Comparison of ENCODE assay signal across 8 cellular contexts in genomic region chr17:50709053-50709452, GRCh38. TPM values are rescaled to one million over a fixed set of nuclear protein-coding genes. Genes with fewer than 3 reads are reported as not detected.
A peak's percentile ranks its signal among the peaks of the same experiment; 100 is the strongest.
DNase-seq lines count a peak whose midpoint lies in the region; ATAC-seq, FAIRE-seq and TF ChIP-seq lines count a peak whose summit lies in the region.
"Not testable (repeated sequence)": the region's sequence is repeated elsewhere in the genome, so short reads cannot be mapped to it uniquely, and the experiment has no call there.

No MANE protein-coding gene starts in this region.

- H3K27ac ChIP-seq in ACC112 (ENCODE audit: low read depth, low read length) (peak overlapping the region; percentile 95), HEK293 (ENCODE audit: extremely low read depth, low read depth, low read length) (peak overlapping the region; percentile 99), SJSA1 (peak overlapping the region; percentile 93; the same call in 1 of the 2 replicates), kidney (ENCODE audit: low read depth in 2 of 2, low read length in 2 of 2) (peak overlapping the region; percentile 87 to 100)
- peak overlapping the region; percentile 90 for H3K27ac ChIP-seq in effector memory CD4-positive, alpha-beta T cell (ENCODE audit: insufficient read depth, low read length, poor library complexity, severe bottlenecking)
- H3K27ac ChIP-seq in neural progenitor cell: not testable (repeated sequence)

- peaks cover 12% of the 10 kb centered on the region for H3K4me1 ChIP-seq in ACC112 (ENCODE audit: control insufficient read depth, insufficient read depth, low read length, unreplicated experiment)
- not testable (repeated sequence) for H3K4me1 ChIP-seq in HEK293 (ENCODE audit: control insufficient read depth, insufficient read depth, low read length)
- peaks cover 19% of the 10 kb centered on the region for H3K4me1 ChIP-seq in SJSA1 (replicated peaks)
- peaks cover 21% of the 10 kb centered on the region for H3K4me1 ChIP-seq in effector memory CD4-positive, alpha-beta T cell (ENCODE audit: control insufficient read depth, insufficient read depth, low read length, poor library complexity, severe bottlenecking)
- H3K4me1 ChIP-seq in kidney (ENCODE audit: control insufficient read depth in 1 of 2, insufficient read depth in 1 of 2, low read depth in 1 of 2, low read length in 2 of 2): peaks cover 12 to 16% of the 10 kb centered on the region in 2 donors
- H3K4me1 ChIP-seq in neural progenitor cell: peaks cover 16% of the 10 kb centered on the region

- H3K27me3 ChIP-seq in ACC112 (ENCODE audit: insufficient read depth, low read length); SJSA1 (replicated peaks); effector memory CD4-positive, alpha-beta T cell (replicated peaks; ENCODE audit: control insufficient read depth, insufficient read depth, low read length, poor library complexity, severe bottlenecking); neural progenitor cell: not testable (repeated sequence)

- CTCF ChIA-PET in HEK293 (lab: Yijun Ruan, JAX): interaction anchor here (0.6 to 1.4 kb wide), 4 partner anchors 9 to 144 kb away, joined by 3 to 12 read pairs (median 4); no protein-coding TSS in a partner anchor

- H3K36me3 ChIP-seq in ACC112 (ENCODE audit: insufficient read depth, low read length); effector memory CD4-positive, alpha-beta T cell (ENCODE audit: control insufficient read depth, insufficient read depth, low read length); kidney (ENCODE audit: control insufficient read depth in 1 of 2, insufficient read depth in 2 of 2, low read length in 2 of 2); neural progenitor cell: not testable (repeated sequence)
- H3K36me3 ChIP-seq in HEK293 (ENCODE audit: control insufficient read depth in 2 of 2, insufficient read depth in 1 of 2, low read length in 2 of 2) (peaks cover 13 to 16% of the 10 kb centered on the region in 2 experiments; a peak in 2 of 3 replicates), SJSA1 (peaks cover 22% of the 10 kb centered on the region)

- peak overlapping the region; percentile 99 for H3K27ac Mint-ChIP-seq in activated naive CD4-positive, alpha-beta T cell treated with anti-CD3 and anti-CD28 coated beads, Interleukin-2, amount 50 U/mL, for 24 hours
- peak overlapping the region; percentile 95 for H3K27ac Mint-ChIP-seq in neural progenitor cell
- H3K27ac Mint-ChIP-seq in stimulated activated naive CD8-positive, alpha-beta T cell treated with anti-CD3 and anti-CD28 coated beads, Interleukin-15, amount 100 ng/mL, for 72 hours: peak overlapping the region; percentile 97

- not testable (repeated sequence) for H3K9me3 Mint-ChIP-seq in activated naive CD4-positive, alpha-beta T cell treated with anti-CD3 and anti-CD28 coated beads, Interleukin-2, amount 50 U/mL, for 24 hours; neural progenitor cell; stimulated activated naive CD8-positive, alpha-beta T cell treated with anti-CD3 and anti-CD28 coated beads, Interleukin-15, amount 100 ng/mL, for 72 hours

- H3K4me1 Mint-ChIP-seq in activated naive CD4-positive, alpha-beta T cell treated with anti-CD3 and anti-CD28 coated beads, Interleukin-2, amount 50 U/mL, for 24 hours: peaks cover 35% of the 10 kb centered on the region
- peaks cover 25% of the 10 kb centered on the region for H3K4me1 Mint-ChIP-seq in neural progenitor cell
- H3K4me1 Mint-ChIP-seq in stimulated activated naive CD8-positive, alpha-beta T cell treated with anti-CD3 and anti-CD28 coated beads, Interleukin-15, amount 100 ng/mL, for 72 hours: peaks cover 33% of the 10 kb centered on the region

- not testable (repeated sequence) for H3K36me3 Mint-ChIP-seq in activated naive CD4-positive, alpha-beta T cell treated with anti-CD3 and anti-CD28 coated beads, Interleukin-2, amount 50 U/mL, for 24 hours; neural progenitor cell

- H3K4me3 ChIP-seq in ACC112 (ENCODE audit: low read depth, low read length): peak overlapping the region; percentile 86
- peak overlapping the region; percentile 89 for H3K4me3 ChIP-seq in HEK293 (ENCODE audit: low read depth, low read length)
- H3K4me3 ChIP-seq in SJSA1; effector memory CD4-positive, alpha-beta T cell (ENCODE audit: insufficient read depth, low read depth, low read length, poor library complexity, severe bottlenecking); neural progenitor cell: not testable (repeated sequence)
- peak overlapping the region in 1 of 2 donors; percentile 73 for H3K4me3 ChIP-seq in kidney (ENCODE audit: low read length in 2 of 2)

- not testable (repeated sequence) for H4K20me1 ChIP-seq in neural progenitor cell (ENCODE audit: low read depth)

- H3K9me3 ChIP-seq in HEK293 (ENCODE audit: control insufficient read depth, insufficient read depth, low read depth, low read length); SJSA1 (replicated peaks); effector memory CD4-positive, alpha-beta T cell (ENCODE audit: control insufficient read depth, low read length); kidney (ENCODE audit: control insufficient read depth in 1 of 2, low read length in 2 of 2); neural progenitor cell (ENCODE audit: low read depth): not testable (repeated sequence)

- POLR2A ChIA-PET in HEK293 (lab: Yijun Ruan, JAX): interaction anchor here (1.2 to 4.6 kb wide), 3 partner anchors 10 to 158 kb away, joined by 4 to 46 read pairs (median 5); partner anchors contain the start of genes LUC7L3 and TOB1

- peak overlapping the region; percentile 90 for H3K4me3 Mint-ChIP-seq in activated naive CD4-positive, alpha-beta T cell treated with anti-CD3 and anti-CD28 coated beads, Interleukin-2, amount 50 U/mL, for 24 hours
- H3K4me3 Mint-ChIP-seq in neural progenitor cell: peak overlapping the region; percentile 91
- peak overlapping the region; percentile 90 to 95 for H3K4me3 Mint-ChIP-seq in stimulated activated naive CD8-positive, alpha-beta T cell treated with anti-CD3 and anti-CD28 coated beads, Interleukin-15, amount 100 ng/mL, for 72 hours

- not testable (repeated sequence) for H3K27me3 Mint-ChIP-seq in activated naive CD4-positive, alpha-beta T cell treated with anti-CD3 and anti-CD28 coated beads, Interleukin-2, amount 50 U/mL, for 24 hours; neural progenitor cell (ENCODE audit: insufficient read depth, low read depth); stimulated activated naive CD8-positive, alpha-beta T cell treated with anti-CD3 and anti-CD28 coated beads, Interleukin-15, amount 100 ng/mL, for 72 hours

- peak overlapping the region; percentile 94 for H3K4me2 ChIP-seq in neural progenitor cell

- not testable (repeated sequence) for TF ChIP-seq CTCF in HEK293 (tag by site-specific recombination; IDR thresholded peaks at IDR 0.05); kidney (IDR thresholded peaks at IDR 0.05; ENCODE audit: borderline replicate concordance, extremely low read depth, insufficient read depth); neural progenitor cell (IDR thresholded peaks at IDR 0.05)

- ATAC-seq in stimulated activated naive CD8-positive, alpha-beta T cell treated with anti-CD3 and anti-CD28 coated beads, Interleukin-15, amount 100 ng/mL, for 72 hours: not testable (repeated sequence)

- H3F3A ChIP-seq in neural progenitor cell (ENCODE audit: low read depth): peaks cover 22% of the 10 kb centered on the region

- peak overlapping the region; percentile 83 for H2AFZ ChIP-seq in ACC112 (ENCODE audit: low read length, unreplicated experiment)
- H2AFZ ChIP-seq in neural progenitor cell (replicated peaks): peak overlapping the region; percentile 97

- FAIRE-seq in kidney (lab: Jason Lieb, UNC): not testable (repeated sequence)

- peak overlapping the region in 1 of 2 donors; percentile 86 for H3K9ac ChIP-seq in kidney (ENCODE audit: low read length in 2 of 2)
- not testable (repeated sequence) for H3K9ac ChIP-seq in neural progenitor cell

- intact Hi-C loops in kidney (cut with DNase I): not testable (repeated sequence)

- DNase-seq in SJSA1 (ENCODE audit: low read depth in 1 of 2, low spot score in 2 of 2): peak in 1 of 2 experiments; percentile 27
- not testable (repeated sequence) for DNase-seq in effector memory CD4-positive, alpha-beta T cell; kidney; neural progenitor cell (ENCODE audit: low spot score); stimulated activated naive CD8-positive, alpha-beta T cell treated with anti-CD3 and anti-CD28 coated beads, Interleukin-15, amount 100 ng/mL, for 72 hours

- H3K79me2 ChIP-seq in ACC112 (ENCODE audit: control insufficient read depth, insufficient read depth, low read length, unreplicated experiment) (peaks cover 52% of the 10 kb centered on the region), neural progenitor cell (ENCODE audit: low read depth) (peaks cover 41% of the 10 kb centered on the region)

TF ChIP-seq in HEK293, 187 proteins besides CTCF, POLR2A, EP300 and RAD21:
- TF ChIP-seq ZBTB17 (tag by site-specific recombination; IDR thresholded peaks at IDR 0.05) (peak; percentile 41; the same call in 1 of the 2 replicates), ZNF121 (tag by site-specific recombination; IDR thresholded peaks at IDR 0.05) (peak; percentile 86)

RNA-seq across cellular contexts. Expression of gene ANKRD40, which starts 1.3 kb away (rescaled TPM):
- 69.1 and 83.1 TPM in 2 replicates for total RNA-seq in SJSA1 (2014; rRNA removed; shearing (Covaris generic))
- total RNA-seq in kidney (37.6 TPM), neural progenitor cell (ENCODE audit: low replicate concordance) (50.6 and 53.4 TPM in 2 replicates)
- 15.8 TPM for polyA plus RNA-seq in kidney (ENCODE audit: insufficient read depth, low read depth, low replicate concordance)

RNA-seq across cellular contexts. Expression of gene LUC7L3, which starts 10.3 kb away (rescaled TPM):
- 46.4 and 49.6 TPM in 2 replicates for total RNA-seq in SJSA1 (2014; rRNA removed; shearing (Covaris generic))
- total RNA-seq in kidney (91.9 TPM), neural progenitor cell (ENCODE audit: low replicate concordance) (245 and 374 TPM in 2 replicates)
- polyA plus RNA-seq in kidney (ENCODE audit: insufficient read depth, low read depth, low replicate concordance): 74.3 TPM

RNA-seq across cellular contexts. Expression of gene ANKRD40CL, which starts 58.3 kb away (rescaled TPM):
- total RNA-seq in SJSA1 (2014; rRNA removed; shearing (Covaris generic)): not detected in 2 replicates
- total RNA-seq in kidney: not detected
- not detected for polyA plus RNA-seq in kidney (ENCODE audit: insufficient read depth, low read depth, low replicate concordance)
- not detected in 2 replicates for total RNA-seq in neural progenitor cell (ENCODE audit: low replicate concordance)
